In genomic region chr2:105744091-105744908, GRCh38 we compare ENCODE assay signal across 8 cellular contexts. TPM values are rescaled to one million over a fixed set of nuclear protein-coding genes. Genes with fewer than 3 reads are reported as not detected.
DNase-seq lines count a peak whose midpoint lies in the region; ATAC-seq and TF ChIP-seq lines count a peak whose summit lies in the region.

No MANE protein-coding gene starts in this region.

- no peaks in the 10 kb centered on the region for H3K27me3 ChIP-seq in ovary

- peak overlapping the region in 1 of 2 donors; percentile 88 for H3K27ac ChIP-seq in ovary

- H3K36me3 ChIP-seq in ovary, result no peaks in the 10 kb centered on the region

- TF ChIP-seq POLR2A in ovary (IDR thresholded peaks at IDR 0.05), result no peak

- H3K36me3 Mint-ChIP-seq in activated naive CD4-positive, alpha-beta T cell treated with anti-CD3 and anti-CD28 coated beads, Interleukin-2, amount 50 U/mL, for 24 hours, result peaks cover 6% of the 10 kb centered on the region

- peak; percentile 32 for DNase-seq in COR-L47 (lab: John Stamatoyannopoulos, UW)
- peak; percentile 37 for DNase-seq in RKO (ENCODE audit: low spot score)
- peak in 30 of 42 donors; percentile 21 to 64 (median 40) for DNase-seq in head of caudate nucleus
- DNase-seq in ovary, result peak; percentile 52 to 77 (median 66)
- no peak for DNase-seq in NCI-H446 treated with DMSO at 0.1 percent for 48 hours (lab: John Stamatoyannopoulos, UW)

- intact Hi-C loops in head of caudate nucleus (cut with DNase I) (no loop called here), ovary (cut with DNase I) (loop anchor here in 1 of 4 donors (10.0 kb wide), 2 partner anchors 141 to 451 kb away; partner anchors contain the start of gene UXS1)

- no peaks in the 10 kb centered on the region for H3K9me3 Mint-ChIP-seq in activated naive CD4-positive, alpha-beta T cell treated with anti-CD3 and anti-CD28 coated beads, Interleukin-2, amount 50 U/mL, for 24 hours

- TF ChIP-seq EP300 in ovary (IDR thresholded peaks at IDR 0.05), result no peak

- H3K4me1 Mint-ChIP-seq in activated naive CD4-positive, alpha-beta T cell treated with anti-CD3 and anti-CD28 coated beads, Interleukin-2, amount 50 U/mL, for 24 hours, result peaks cover 76% of the 10 kb centered on the region

- ATAC-seq in GM19395 (IDR thresholded peaks at IDR 0.05; ENCODE audit: unreplicated experiment), result peak; percentile 59
- ATAC-seq in HG03457 (IDR thresholded peaks at IDR 0.05; ENCODE audit: unreplicated experiment), result peak; percentile 55

- H3K4me3 Mint-ChIP-seq in activated naive CD4-positive, alpha-beta T cell treated with anti-CD3 and anti-CD28 coated beads, Interleukin-2, amount 50 U/mL, for 24 hours, result peak overlapping the region; percentile 86

- WGBS in ovary, 3 donors, result 1 to 4% (median 2%) methylated on average over 19 to 75 of the region's 75 CpGs

- H3K27me3 Mint-ChIP-seq in activated naive CD4-positive, alpha-beta T cell treated with anti-CD3 and anti-CD28 coated beads, Interleukin-2, amount 50 U/mL, for 24 hours, result no peaks in the 10 kb centered on the region

- H3K4me1 ChIP-seq in ovary (ENCODE audit: insufficient read depth), result peaks cover 18% of the 10 kb centered on the region

- H3K9me3 ChIP-seq in ovary, result no peaks in the 10 kb centered on the region

- TF ChIP-seq CTCF in ovary (IDR thresholded peaks at IDR 0.05), result no peak

- H3K4me3 ChIP-seq in ovary, result peak overlapping the region; percentile 80

- peak overlapping the region; percentile 94 for H3K27ac Mint-ChIP-seq in activated naive CD4-positive, alpha-beta T cell treated with anti-CD3 and anti-CD28 coated beads, Interleukin-2, amount 50 U/mL, for 24 hours

RNA-seq across cellular contexts. Expression of gene NCK2, which starts 0.4 kb away (rescaled TPM):
- 10 to 100 TPM; 16.7 to 42.9 (median 31.2) TPM for total RNA-seq in ovary
- 10 to 100 TPM; 22.3 to 38.7 TPM for polyA plus RNA-seq in ovary
